1 cellular context compared by ENCODE assay signal in the genomic region with DNA sequence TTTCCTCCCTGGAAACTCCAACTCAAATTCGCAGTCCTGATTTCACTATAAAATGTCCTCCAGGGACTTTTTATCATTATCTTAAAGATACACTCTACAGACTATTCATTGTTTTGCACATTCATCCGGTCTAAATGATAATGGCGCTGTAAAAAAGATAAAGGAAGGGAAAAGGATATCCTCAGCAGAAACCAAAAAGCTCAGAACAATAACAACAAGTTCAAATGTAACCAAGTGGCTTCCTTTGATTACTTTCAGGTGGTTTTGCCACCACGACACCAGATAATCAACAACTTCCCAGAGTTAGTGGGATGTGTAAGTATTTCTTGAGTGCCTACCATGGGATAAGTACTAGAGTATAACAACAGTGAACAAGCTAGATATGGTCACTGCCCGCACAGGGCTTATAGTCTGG.
TF ChIP-seq lines count a peak whose summit lies in the region.

No MANE protein-coding gene starts in this region.

TF ChIP-seq in K562, 482 proteins besides CTCF, POLR2A, EP300 and RAD21 (continued from another document):
- TF ChIP-seq DACH1 (IDR thresholded peaks at IDR 0.05; ENCODE audit: partially characterized antibody) (no peak), CBFA2T3 (IDR thresholded peaks at IDR 0.05) (peak; percentile 66), ARID1B (IDR thresholded peaks at IDR 0.05) (0 out of 2 replicates have a peak, but pooled peaks have one; percentile 17)
- TF ChIP-seq, protein P1, sequence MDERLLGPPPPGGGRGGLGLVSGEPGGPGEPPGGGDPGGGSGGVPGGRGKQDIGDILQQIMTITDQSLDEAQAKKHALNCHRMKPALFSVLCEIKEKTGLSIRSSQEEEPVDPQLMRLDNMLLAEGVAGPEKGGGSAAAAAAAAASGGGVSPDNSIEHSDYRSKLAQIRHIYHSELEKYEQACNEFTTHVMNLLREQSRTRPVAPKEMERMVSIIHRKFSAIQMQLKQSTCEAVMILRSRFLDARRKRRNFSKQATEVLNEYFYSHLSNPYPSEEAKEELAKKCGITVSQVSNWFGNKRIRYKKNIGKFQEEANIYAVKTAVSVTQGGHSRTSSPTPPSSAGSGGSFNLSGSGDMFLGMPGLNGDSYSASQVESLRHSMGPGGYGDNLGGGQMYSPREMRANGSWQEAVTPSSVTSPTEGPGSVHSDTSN (CRISPR knock-in tag; IDR thresholded peaks at IDR 0.05; ENCODE audit: low read depth), result no peak
- TF ChIP-seq, protein P1 (tag; conservative IDR thresholded peaks at IDR 0.05; ENCODE audit: low read depth), result no peak
